ENCODE assay signal across 9 cellular contexts in genomic region chr3:13500133-13500885, GRCh38. TPM values are rescaled to one million over a fixed set of nuclear protein-coding genes. Genes with fewer than 3 reads are reported as not detected.
DNase-seq lines count a peak whose midpoint lies in the region; ATAC-seq and TF ChIP-seq lines count a peak whose summit lies in the region.
"Had no signal": no experiment of that assay in that cellular context is flagged by ENCODE, and none has a peak within 500 bp of the region (broad histone marks: within the 10 kb centered on the region; RNA-seq: fewer than 3 reads in every experiment).

No MANE protein-coding gene starts in this region.

- DNase-seq in AG20443 (ENCODE audit: low spot score) (peak; percentile 67), WTC11 (ENCODE audit: low spot score) (peak; percentile 75), left lobe of liver (ENCODE audit: low spot score) (no peak), NCI-H524 treated with DMSO at 0.1 percent for 48 hours (lab: John Stamatoyannopoulos, UW) (no peak), uterus (no peak)
- DNase-seq in CD4-positive, alpha-beta T cell = no peak
- DNase-seq: NCI-H1436 had no signal

- no peak overlapping the region for H3K27ac ChIP-seq in CD4-positive, alpha-beta T cell (ENCODE audit: low read depth, low read length)
- no peak overlapping the region for H3K27ac ChIP-seq in uterus

- CTCF ChIA-PET in WTC11 (lab: Charles Lee) = interaction anchor here (0.6 to 5.6 kb wide), 18 partner anchors 13 to 408 kb away, joined by 3 to 111 read pairs (median 3); partner anchors contain the start of gene HDAC11
- CTCF ChIA-PET in CD4-positive, alpha-beta T cell (lab: Charles Lee) = no interaction called here

- no peaks in the 10 kb centered on the region for H3K36me3 ChIP-seq in uterus

- H3K27me3 ChIP-seq in CD4-positive, alpha-beta T cell (ENCODE audit: control insufficient read depth, insufficient read depth, low read length) = no peaks in the 10 kb centered on the region
- no peaks in the 10 kb centered on the region for H3K27me3 ChIP-seq in uterus

- H3K4me1 Mint-ChIP-seq in WTC11 = peaks cover 6% of the 10 kb centered on the region; the same call in 1 of the 2 replicates
- H3K4me1 Mint-ChIP-seq in CD4-positive, alpha-beta T cell (ENCODE audit: low read depth) = no peaks in the 10 kb centered on the region

- H3K36me3 Mint-ChIP-seq in WTC11 = no peaks in the 10 kb centered on the region
- peaks cover 3% of the 10 kb centered on the region for H3K36me3 Mint-ChIP-seq in CD4-positive, alpha-beta T cell (ENCODE audit: low read depth)

- no peak overlapping the region for H3K27ac Mint-ChIP-seq in WTC11
- H3K27ac Mint-ChIP-seq in CD4-positive, alpha-beta T cell = no peak overlapping the region

- H3K4me1 ChIP-seq in uterus = no peaks in the 10 kb centered on the region

- H3K9me3 Mint-ChIP-seq in WTC11 = no peaks in the 10 kb centered on the region
- no peaks in the 10 kb centered on the region for H3K9me3 Mint-ChIP-seq in CD4-positive, alpha-beta T cell

- TF ChIP-seq CTCF in WTC11 (IDR thresholded peaks at IDR 0.05) (no peak; the same call in 1 of the 2 replicates), uterus (IDR thresholded peaks at IDR 0.05) (peak in 1 of 4 experiments; percentile 16)
- no peak for TF ChIP-seq CTCF in CD4-positive, alpha-beta T cell (IDR thresholded peaks at IDR 0.05)

- H3K4me3 Mint-ChIP-seq in WTC11 = no peak overlapping the region
- no peak overlapping the region for H3K4me3 Mint-ChIP-seq in CD4-positive, alpha-beta T cell

- intact Hi-C loops in CD4-positive, alpha-beta T cell (cut with DNase I, micrococcal nuclease) = no loop called here
- intact Hi-C loops in uterus (cut with DNase I; ENCODE audit: low total_unique reads) = no loop called here

- no peak for TF ChIP-seq POLR2A in uterus (IDR thresholded peaks at IDR 0.05)

- H3K27me3 Mint-ChIP-seq in WTC11 (ENCODE audit: low read depth) = no peaks in the 10 kb centered on the region
- no peaks in the 10 kb centered on the region for H3K27me3 Mint-ChIP-seq in CD4-positive, alpha-beta T cell

- H3K9me3 ChIP-seq in CD4-positive, alpha-beta T cell (ENCODE audit: control insufficient read depth, low read length) = no peaks in the 10 kb centered on the region
- no peaks in the 10 kb centered on the region for H3K9me3 ChIP-seq in uterus

- ATAC-seq in GM19351 (IDR thresholded peaks at IDR 0.05; ENCODE audit: unreplicated experiment) (peak; percentile 45), WTC11 (peak; percentile 68), left lobe of liver (peak; percentile 36), GM18873 (IDR thresholded peaks at IDR 0.05; ENCODE audit: low FRiP score, unreplicated experiment) (no peak)
- no peak for ATAC-seq in CD4-positive, alpha-beta T cell (ENCODE audit: poor library complexity)

- no peak overlapping the region for H3K4me3 ChIP-seq in uterus

- POLR2A ChIA-PET in WTC11 (lab: Charles Lee) = no interaction called here
- POLR2A ChIA-PET in CD4-positive, alpha-beta T cell (lab: Charles Lee) = no interaction called here

TF ChIP-seq in WTC11, 78 proteins besides CTCF, POLR2A, EP300 and RAD21:
- TF ChIP-seq NR2C2 (CRISPR knock-in tag; IDR thresholded peaks at IDR 0.05) = no peak
- no peak for TF ChIP-seq ERG (CRISPR knock-in tag; IDR thresholded peaks at IDR 0.05)
- TF ChIP-seq ETV6 (CRISPR knock-in tag; IDR thresholded peaks at IDR 0.05) = 0 out of 2 replicates have a peak, but pooled peaks have one; percentile 39
- no peak for TF ChIP-seq USF2 (CRISPR knock-in tag; IDR thresholded peaks at IDR 0.05)
- no peak for TF ChIP-seq FOXJ3 (CRISPR knock-in tag; IDR thresholded peaks at IDR 0.05; ENCODE audit: borderline replicate concordance)
- no peak for TF ChIP-seq NFATC4 (CRISPR knock-in tag; IDR thresholded peaks at IDR 0.05)
- TF ChIP-seq SP1 (CRISPR knock-in tag; conservative IDR thresholded peaks at IDR 0.05) = no peak

RNA-seq across cellular contexts. Expression of gene HDAC11, which starts 20.2 kb away (rescaled TPM):
- total RNA-seq in WTC11 (2021) = 11.5 to 12.5 TPM (median 12.0 TPM) in 3 replicates
- 4.6 TPM for total RNA-seq in left lobe of liver
- 1 to 10 TPM; 4.5 to 4.6 TPM for total RNA-seq in CD4-positive, alpha-beta T cell
- 10 to 100 TPM in 3 of 4 donors, 1 to 10 TPM in 1; 7.4 to 20.6 (median 11.7) TPM for total RNA-seq in uterus

RNA-seq across cellular contexts. Expression of gene FBLN2, which starts 48.6 kb away (rescaled TPM):
- total RNA-seq in WTC11 (2021) = 20.7 to 35.2 TPM (median 31.3 TPM) in 3 replicates
- total RNA-seq in left lobe of liver = 4.8 TPM
- total RNA-seq in CD4-positive, alpha-beta T cell = under 1 TPM; 0.19 to 0.25 TPM
- total RNA-seq in uterus = 100 to 1,000 TPM in 1 of 4 donors, 10 to 100 TPM in 3; 39.2 to 217 (median 48.6) TPM

Comparison
In these comparisons a context has a peak if more than half of its experiments do, and no peak if none do; other contexts are left out.
1. DNase-seq: peak in AG20443 (single experiment) and WTC11 (single experiment); none in left lobe of liver (single experiment), CD4-positive, alpha-beta T cell (0 of 10), NCI-H524 treated with DMSO at 0.1 percent for 48 hours (single experiment) and uterus (0 of 2).
2. ATAC-seq: peak in GM19351 (single experiment), WTC11 (single experiment) and left lobe of liver (single experiment); none in CD4-positive, alpha-beta T cell (single experiment) and GM18873 (single experiment).